22 cellular contexts compared by ENCODE assay signal in the genomic region with DNA sequence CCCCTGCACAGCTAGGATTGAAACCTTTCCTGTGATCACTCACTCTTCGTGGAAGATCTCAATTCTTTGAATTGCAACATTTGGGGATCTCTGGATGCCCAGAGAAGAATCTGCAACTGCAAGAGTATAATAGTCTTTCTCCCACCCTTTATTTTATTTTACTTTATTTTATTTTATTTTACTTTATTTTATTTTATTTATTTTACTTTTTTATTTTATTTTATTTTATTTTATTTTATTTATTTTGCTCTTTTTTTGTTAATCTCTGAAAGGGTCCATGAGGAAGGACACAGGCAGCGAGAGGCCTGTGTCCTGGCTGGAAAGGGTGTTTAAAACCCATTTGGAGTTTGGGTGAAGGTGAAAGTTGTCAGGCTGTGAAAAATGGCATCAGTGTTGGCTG.
DNase-seq lines count a peak whose midpoint lies in the region; ATAC-seq, FAIRE-seq and TF ChIP-seq lines count a peak whose summit lies in the region.
"Had no signal": no experiment of that assay in that cellular context is flagged by ENCODE, and none has a peak within 500 bp of the region (broad histone marks: within the 10 kb centered on the region; RNA-seq: fewer than 3 reads in every experiment).

No MANE protein-coding gene starts in this region.

- no peaks in the 10 kb centered on the region for H4K20me1 ChIP-seq in BLaER1
- H4K20me1 ChIP-seq: BLaER1 treated with 17β-estradiol and CSF1 and Interleukin-3, amounts not matched to agents 10 nM and 100 nM had no signal

- no peak overlapping the region for H3K4me3 Mint-ChIP-seq in naive thymus-derived CD4-positive, alpha-beta T cell
- H3K4me3 Mint-ChIP-seq: B cell; CD4-positive, alpha-beta memory T cell; HFFc6 had no signal

- H3K27ac Mint-ChIP-seq in naive thymus-derived CD4-positive, alpha-beta T cell = no peak overlapping the region
- H3K27ac Mint-ChIP-seq: B cell; CD4-positive, alpha-beta memory T cell; HFFc6 had no signal

- CTCF ChIA-PET in naive thymus-derived CD4-positive, alpha-beta T cell (lab: Charles Lee) = no interaction called here

- H3K4me3 ChIP-seq in BLaER1 = no peak overlapping the region
- no peak overlapping the region for H3K4me3 ChIP-seq in kidney (ENCODE audit: low read length in 2 of 2)
- H3K4me3 ChIP-seq in naive thymus-derived CD4-positive, alpha-beta T cell (ENCODE audit: low read length) = no peak overlapping the region
- H3K4me3 ChIP-seq: BLaER1 treated with 17β-estradiol and CSF1 and Interleukin-3, amounts not matched to agents 10 nM and 100 nM; HAP-1 had no signal

- FAIRE-seq in colon (lab: Jason Lieb, UNC) (peak; percentile 65), kidney (lab: Jason Lieb, UNC) (peak; percentile 3)
- FAIRE-seq: A204.1, GM12891, GM18507, H54 had no signal

- H3K27ac ChIP-seq in BLaER1 (no peak overlapping the region), kidney (ENCODE audit: low read depth in 2 of 2, low read length in 2 of 2) (no peak overlapping the region)
- no peak overlapping the region for H3K27ac ChIP-seq in naive thymus-derived CD4-positive, alpha-beta T cell (ENCODE audit: low read depth, low read length)
- H3K27ac ChIP-seq: 22Rv1; BLaER1 treated with 17β-estradiol and CSF1 and Interleukin-3, amounts not matched to agents 10 nM and 100 nM had no signal

- H3K27me3 ChIP-seq in BLaER1 = no peaks in the 10 kb centered on the region
- no peaks in the 10 kb centered on the region for H3K27me3 ChIP-seq in naive thymus-derived CD4-positive, alpha-beta T cell (ENCODE audit: control insufficient read depth in 2 of 2, insufficient read depth in 2 of 2, low read length in 2 of 2)
- H3K27me3 ChIP-seq: BLaER1 treated with 17β-estradiol and CSF1 and Interleukin-3, amounts not matched to agents 10 nM and 100 nM had no signal

- no peaks in the 10 kb centered on the region for H3K4me1 Mint-ChIP-seq in naive thymus-derived CD4-positive, alpha-beta T cell
- H3K4me1 Mint-ChIP-seq: B cell; CD4-positive, alpha-beta memory T cell had no signal

- peaks cover 9% of the 10 kb centered on the region for H3K9me3 ChIP-seq in BLaER1
- peaks cover 0 to 2% of the 10 kb centered on the region in 2 donors for H3K9me3 ChIP-seq in kidney (ENCODE audit: control insufficient read depth in 1 of 2, low read length in 2 of 2)
- no peaks in the 10 kb centered on the region for H3K9me3 ChIP-seq in naive thymus-derived CD4-positive, alpha-beta T cell (ENCODE audit: control insufficient read depth in 2 of 3, low read length in 3 of 3)
- H3K9me3 ChIP-seq: HAP-1 had no signal

- H3K36me3 ChIP-seq in BLaER1 (no peaks in the 10 kb centered on the region), kidney (ENCODE audit: control insufficient read depth in 1 of 2, insufficient read depth in 2 of 2, low read length in 2 of 2) (no peaks in the 10 kb centered on the region)
- H3K36me3 ChIP-seq in naive thymus-derived CD4-positive, alpha-beta T cell (ENCODE audit: control insufficient read depth in 2 of 3, insufficient read depth in 3 of 3, low read length in 3 of 3) = no peaks in the 10 kb centered on the region
- H3K36me3 ChIP-seq: BLaER1 treated with 17β-estradiol and CSF1 and Interleukin-3, amounts not matched to agents 10 nM and 100 nM; HAP-1 had no signal

- intact Hi-C loops in kidney (cut with DNase I) = no loop called here
- intact Hi-C loops in naive thymus-derived CD4-positive, alpha-beta T cell (cut with micrococcal nuclease) = no loop called here

- POLR2A ChIA-PET in naive thymus-derived CD4-positive, alpha-beta T cell (lab: Charles Lee) = no interaction called here

- peak overlapping the region; percentile 13; the same call in 1 of the 2 replicates for H3K4me2 ChIP-seq in BLaER1

- H3K9me3 Mint-ChIP-seq in naive thymus-derived CD4-positive, alpha-beta T cell = peaks cover 0 to 8% (median under 1%) of the 10 kb centered on the region in 11 donors

- no peaks in the 10 kb centered on the region for H3K36me3 Mint-ChIP-seq in naive thymus-derived CD4-positive, alpha-beta T cell
- H3K36me3 Mint-ChIP-seq: CD4-positive, alpha-beta memory T cell had no signal

- DNase-seq in kidney (no peak), NCI-H446 (lab: John Stamatoyannopoulos, UW) (no peak)
- no peak for DNase-seq in naive thymus-derived CD4-positive, alpha-beta T cell
- DNase-seq: Calu3; CD4-positive, alpha-beta memory T cell; COR-L47; DMS53; DMS79 treated with DMSO at 0.1 percent for 48 hours; GF-D8; GOT3; HFFc6 had no signal

- peaks cover 13% of the 10 kb centered on the region for H3K4me1 ChIP-seq in BLaER1
- H3K4me1 ChIP-seq in kidney (ENCODE audit: control insufficient read depth in 1 of 2, insufficient read depth in 1 of 2, low read depth in 1 of 2, low read length in 2 of 2) = no peaks in the 10 kb centered on the region
- no peaks in the 10 kb centered on the region for H3K4me1 ChIP-seq in naive thymus-derived CD4-positive, alpha-beta T cell (ENCODE audit: control insufficient read depth in 2 of 2, insufficient read depth in 2 of 2, low read length in 2 of 2)
- H3K4me1 ChIP-seq: HAP-1 had no signal

- H3K9ac ChIP-seq in BLaER1 = no peak overlapping the region
- no peak overlapping the region for H3K9ac ChIP-seq in kidney (ENCODE audit: low read length in 2 of 2)
- H3K9ac ChIP-seq: BLaER1 treated with 17β-estradiol and CSF1 and Interleukin-3, amounts not matched to agents 10 nM and 100 nM had no signal

- no peak for ATAC-seq in GM19452 (IDR thresholded peaks at IDR 0.05; ENCODE audit: unreplicated experiment)
- ATAC-seq in naive thymus-derived CD4-positive, alpha-beta T cell = no peak

- no peak for TF ChIP-seq CTCF in kidney (IDR thresholded peaks at IDR 0.05; ENCODE audit: borderline replicate concordance, extremely low read depth, insufficient read depth)

- H3K27me3 Mint-ChIP-seq in naive thymus-derived CD4-positive, alpha-beta T cell = peaks cover 0 to 9% (median 0%) of the 10 kb centered on the region in 5 donors
- H3K27me3 Mint-ChIP-seq: B cell had no signal
